1 cellular context compared by ENCODE assay signal in genomic region chr15:90212221-90213079, GRCh38.
A peak's percentile ranks its signal among the peaks of the same experiment; 100 is the strongest.
TF ChIP-seq lines count a peak whose summit lies in the region.

No MANE protein-coding gene starts in this region.

TF ChIP-seq in K562, 482 proteins besides CTCF, POLR2A, EP300 and RAD21:
- TF ChIP-seq EZH2 (IDR thresholded peaks at IDR 0.05; ENCODE audit: borderline replicate concordance, low read depth, low read length) (no peak), ZBTB33 (CRISPR knock-in tag; IDR thresholded peaks at IDR 0.05) (0 out of 2 replicates have a peak, but pooled peaks have one; percentile 20)
